Comparison of ENCODE assay signal across 10 cellular contexts in genomic region chr2:218859994-218860831, GRCh38. TPM values are rescaled to one million over a fixed set of nuclear protein-coding genes. Genes with fewer than 3 reads are reported as not detected.
DNase-seq lines count a peak whose midpoint lies in the region; ATAC-seq lines count a peak whose summit lies in the region.
"Had no signal": no experiment of that assay in that cellular context is flagged by ENCODE, and none has a peak within 500 bp of the region (broad histone marks: within the 10 kb centered on the region; RNA-seq: fewer than 3 reads in every experiment).

No MANE protein-coding gene starts in this region.

- ATAC-seq in stimulated activated memory B cell treated with anti-CD40 and anti-IgM and Interleukin-4, amounts not matched to agents 10 μg/mL and 1 μg/mL and 100 μg/mL, for 72 hours, result no peak
- ATAC-seq in GM21717 (IDR thresholded peaks at IDR 0.05; ENCODE audit: unreplicated experiment), result no peak
- ATAC-seq in GM19324 (IDR thresholded peaks at IDR 0.05; ENCODE audit: low FRiP score, unreplicated experiment), result no peak

- no peak overlapping the region for H3K27ac ChIP-seq in iPS-20b (ENCODE audit: low read length)

- peak overlapping the region; percentile 34 for H3K4me3 Mint-ChIP-seq in T-helper 2 cell treated with Interferon-gamma antibody and Interleukin-4, amounts not matched to agents 5 μg/mL and 100 μg/mL, for 36 hours
- H3K4me3 Mint-ChIP-seq in activated naive CD8-positive, alpha-beta T cell treated with anti-CD3 and anti-CD28 coated beads for 36 hours, result peak overlapping the region; percentile 46
- peak overlapping the region; percentile 69 for H3K4me3 Mint-ChIP-seq in stimulated activated memory B cell treated with anti-CD40 and anti-IgM and Interleukin-4, amounts not matched to agents 10 μg/mL and 1 μg/mL and 100 μg/mL, for 72 hours

- peaks cover 99% of the 10 kb centered on the region for H3K27me3 ChIP-seq in iPS-20b (ENCODE audit: insufficient read depth, low read length)

- H3K4me3 ChIP-seq in iPS-20b (ENCODE audit: low read length), result peak overlapping the region; percentile 40

- H3K9me3 Mint-ChIP-seq in T-helper 2 cell treated with Interferon-gamma antibody and Interleukin-4, amounts not matched to agents 5 μg/mL and 100 μg/mL, for 36 hours, result no peaks in the 10 kb centered on the region
- H3K9me3 Mint-ChIP-seq in activated naive CD8-positive, alpha-beta T cell treated with anti-CD3 and anti-CD28 coated beads for 36 hours, result no peaks in the 10 kb centered on the region
- H3K9me3 Mint-ChIP-seq in stimulated activated memory B cell treated with anti-CD40 and anti-IgM and Interleukin-4, amounts not matched to agents 10 μg/mL and 1 μg/mL and 100 μg/mL, for 72 hours, result no peaks in the 10 kb centered on the region

- H3K9ac ChIP-seq in iPS-20b (ENCODE audit: low read depth, low read length), result no peak overlapping the region

- H3K27ac Mint-ChIP-seq in T-helper 2 cell treated with Interferon-gamma antibody and Interleukin-4, amounts not matched to agents 5 μg/mL and 100 μg/mL, for 36 hours, result no peak overlapping the region
- no peak overlapping the region for H3K27ac Mint-ChIP-seq in activated naive CD8-positive, alpha-beta T cell treated with anti-CD3 and anti-CD28 coated beads for 36 hours
- no peak overlapping the region for H3K27ac Mint-ChIP-seq in stimulated activated memory B cell treated with anti-CD40 and anti-IgM and Interleukin-4, amounts not matched to agents 10 μg/mL and 1 μg/mL and 100 μg/mL, for 72 hours

- H3K9me3 ChIP-seq in iPS-20b (ENCODE audit: insufficient read depth, low read depth, low read length), result no peaks in the 10 kb centered on the region; the same call in 1 of the 2 replicates

- H3K4me1 ChIP-seq in iPS-20b (ENCODE audit: insufficient read depth, low read length), result peaks cover 12% of the 10 kb centered on the region

- no peaks in the 10 kb centered on the region for H3K36me3 Mint-ChIP-seq in T-helper 2 cell treated with Interferon-gamma antibody and Interleukin-4, amounts not matched to agents 5 μg/mL and 100 μg/mL, for 36 hours (ENCODE audit: low read depth)
- H3K36me3 Mint-ChIP-seq in activated naive CD8-positive, alpha-beta T cell treated with anti-CD3 and anti-CD28 coated beads for 36 hours, result no peaks in the 10 kb centered on the region
- no peaks in the 10 kb centered on the region for H3K36me3 Mint-ChIP-seq in stimulated activated memory B cell treated with anti-CD40 and anti-IgM and Interleukin-4, amounts not matched to agents 10 μg/mL and 1 μg/mL and 100 μg/mL, for 72 hours

- no peak for DNase-seq in T-helper 2 cell treated with Interferon-gamma antibody and Interleukin-4, amounts not matched to agents 5 μg/mL and 100 μg/mL, for 36 hours (ENCODE audit: low spot score)
- no peak for DNase-seq in T-helper 2 cell
- DNase-seq in activated naive CD8-positive, alpha-beta T cell treated with anti-CD3 and anti-CD28 coated beads for 36 hours, result no peak
- no peak for DNase-seq in SK-N-DZ (ENCODE audit: low spot score)
- DNase-seq: occipital lobe had no signal

- H3K27me3 Mint-ChIP-seq in T-helper 2 cell treated with Interferon-gamma antibody and Interleukin-4, amounts not matched to agents 5 μg/mL and 100 μg/mL, for 36 hours (ENCODE audit: low read depth), result peaks cover 79% of the 10 kb centered on the region
- peaks cover 90% of the 10 kb centered on the region for H3K27me3 Mint-ChIP-seq in activated naive CD8-positive, alpha-beta T cell treated with anti-CD3 and anti-CD28 coated beads for 36 hours
- peaks cover 99% of the 10 kb centered on the region for H3K27me3 Mint-ChIP-seq in stimulated activated memory B cell treated with anti-CD40 and anti-IgM and Interleukin-4, amounts not matched to agents 10 μg/mL and 1 μg/mL and 100 μg/mL, for 72 hours

- peaks cover 6% of the 10 kb centered on the region for H3K4me1 Mint-ChIP-seq in T-helper 2 cell treated with Interferon-gamma antibody and Interleukin-4, amounts not matched to agents 5 μg/mL and 100 μg/mL, for 36 hours (ENCODE audit: low read depth)
- H3K4me1 Mint-ChIP-seq in activated naive CD8-positive, alpha-beta T cell treated with anti-CD3 and anti-CD28 coated beads for 36 hours, result peaks cover 15% of the 10 kb centered on the region
- peaks cover 25% of the 10 kb centered on the region for H3K4me1 Mint-ChIP-seq in stimulated activated memory B cell treated with anti-CD40 and anti-IgM and Interleukin-4, amounts not matched to agents 10 μg/mL and 1 μg/mL and 100 μg/mL, for 72 hours

- H3K36me3 ChIP-seq in iPS-20b (ENCODE audit: insufficient read depth, low read depth, low read length), result no peaks in the 10 kb centered on the region

RNA-seq across cellular contexts. Expression of gene WNT6, which starts 0.6 kb away (rescaled TPM):
- under 1 TPM in 1 of 2 experiments, not detected in 1; 0.21 TPM for total RNA-seq in activated naive CD8-positive, alpha-beta T cell treated with anti-CD3 and anti-CD28 coated beads for 36 hours
- 0.09 and 0.35 TPM in 2 replicates for polyA plus RNA-seq in SK-N-DZ (2014; cell fraction: cytosol; rRNA removed)
- not detected in 2 replicates for polyA plus RNA-seq in SK-N-DZ (2014; cell fraction: nucleus; rRNA removed)
- total RNA-seq: A172, occipital lobe had no signal

RNA-seq across cellular contexts. Expression of gene WNT10A, which starts 20.4 kb away (rescaled TPM):
- 1 to 10 TPM; 6.8 to 7.1 TPM for total RNA-seq in activated naive CD8-positive, alpha-beta T cell treated with anti-CD3 and anti-CD28 coated beads for 36 hours
- 0.19 TPM in 1 of 2 replicates, not detected in the other for polyA plus RNA-seq in SK-N-DZ (2014; cell fraction: cytosol; rRNA removed)
- 0.70 TPM in 1 of 2 replicates, not detected in the other for polyA plus RNA-seq in SK-N-DZ (2014; cell fraction: nucleus; rRNA removed)
- total RNA-seq: occipital lobe had no signal

RNA-seq across cellular contexts. Expression of gene PRKAG3, which starts 28.6 kb away (rescaled TPM):
- not detected for total RNA-seq in activated naive CD8-positive, alpha-beta T cell treated with anti-CD3 and anti-CD28 coated beads for 36 hours
- polyA plus RNA-seq in SK-N-DZ (2014; cell fraction: cytosol; rRNA removed), result not detected in 2 replicates
- not detected in 2 replicates for polyA plus RNA-seq in SK-N-DZ (2014; cell fraction: nucleus; rRNA removed)
- total RNA-seq: A172, occipital lobe had no signal
